ENCODE assay signal across 13 cellular contexts in the genomic region with DNA sequence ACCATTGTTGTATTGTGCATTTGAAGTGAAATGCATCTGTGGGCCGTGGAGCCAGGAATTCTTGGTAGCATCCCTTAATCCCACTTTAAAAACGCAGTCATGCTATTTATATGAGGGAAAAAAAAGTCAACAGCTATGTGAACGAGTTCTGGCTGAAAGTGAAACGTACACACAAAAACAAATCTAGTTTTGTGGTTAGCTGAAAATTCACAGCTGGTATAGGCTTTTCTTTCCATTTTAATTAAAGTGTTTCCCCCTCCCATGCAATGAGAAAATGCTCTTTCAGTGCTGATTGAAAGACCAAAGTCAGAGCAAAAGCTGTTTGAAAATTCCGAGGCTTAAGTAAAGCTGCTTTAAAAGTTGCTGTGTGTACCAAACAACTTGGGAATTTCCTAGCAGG.
DNase-seq lines count a peak whose midpoint lies in the region; ATAC-seq and TF ChIP-seq lines count a peak whose summit lies in the region.
"Had no signal": no experiment of that assay in that cellular context is flagged by ENCODE, and none has a peak within 500 bp of the region (broad histone marks: within the 10 kb centered on the region; RNA-seq: fewer than 3 reads in every experiment).

No MANE protein-coding gene starts in this region.

- H3K4me1 ChIP-seq in mesenchymal stem cell (ENCODE audit: control insufficient read depth, insufficient read depth, low read depth, low read length) (peaks cover 2% of the 10 kb centered on the region), right atrium auricular region (peaks cover 0 to 29% of the 10 kb centered on the region in 2 donors), uterus (no peaks in the 10 kb centered on the region)

- no peaks in the 10 kb centered on the region for H3K79me1 ChIP-seq in mesenchymal stem cell (replicated peaks; ENCODE audit: low read length, poor library complexity, severe bottlenecking)

- H3K27ac ChIP-seq in mesenchymal stem cell (ENCODE audit: low read length, poor library complexity, severe bottlenecking) (no peak overlapping the region), right atrium auricular region (peak overlapping the region in 1 of 2 donors; percentile 40), uterus (no peak overlapping the region)
- H3K27ac ChIP-seq: gastrocnemius medialis had no signal

- no peak overlapping the region for H3K18ac ChIP-seq in mesenchymal stem cell (ENCODE audit: low read depth in 1 of 2, low read length in 2 of 2)

- no peak overlapping the region for H3K4me2 ChIP-seq in mesenchymal stem cell (ENCODE audit: low read length, poor library complexity, severe bottlenecking)

- no peaks in the 10 kb centered on the region for H3K27me3 ChIP-seq in mesenchymal stem cell (ENCODE audit: control insufficient read depth in 1 of 2, insufficient read depth in 1 of 2, low read length in 2 of 2)
- no peaks in the 10 kb centered on the region for H3K27me3 ChIP-seq in right atrium auricular region
- H3K27me3 ChIP-seq in uterus = no peaks in the 10 kb centered on the region
- H3K27me3 ChIP-seq: gastrocnemius medialis had no signal

- no peak overlapping the region for H3K23ac ChIP-seq in mesenchymal stem cell (ENCODE audit: low read length in 2 of 2)

- H3K36me3 ChIP-seq in mesenchymal stem cell (ENCODE audit: control insufficient read depth in 1 of 2, insufficient read depth in 2 of 2, low read depth in 1 of 2, low read length in 2 of 2) = peaks cover 0 to 14% of the 10 kb centered on the region in 2 experiments
- no peaks in the 10 kb centered on the region for H3K36me3 ChIP-seq in right atrium auricular region
- H3K36me3 ChIP-seq in uterus = no peaks in the 10 kb centered on the region

- H3K9me3 ChIP-seq in mesenchymal stem cell (ENCODE audit: control insufficient read depth, low read length) = no peaks in the 10 kb centered on the region
- H3K9me3 ChIP-seq in right atrium auricular region = no peaks in the 10 kb centered on the region
- H3K9me3 ChIP-seq in uterus = no peaks in the 10 kb centered on the region
- H3K9me3 ChIP-seq: gastrocnemius medialis, mucosa of descending colon had no signal

- H3K9ac ChIP-seq in mesenchymal stem cell (ENCODE audit: low read length) = no peak overlapping the region

- no peak overlapping the region for H4K8ac ChIP-seq in mesenchymal stem cell (ENCODE audit: low read length)

- intact Hi-C loops in uterus (cut with DNase I; ENCODE audit: low total_unique reads) = no loop called here

- no peak for TF ChIP-seq CTCF in right atrium auricular region (IDR thresholded peaks at IDR 0.05)
- TF ChIP-seq CTCF in uterus (IDR thresholded peaks at IDR 0.05) = no peak

- TF ChIP-seq POLR2A in uterus (IDR thresholded peaks at IDR 0.05) = no peak

- ATAC-seq in GM18867 (IDR thresholded peaks at IDR 0.05; ENCODE audit: unreplicated experiment) (peak; percentile 77), GM21717 (IDR thresholded peaks at IDR 0.05; ENCODE audit: unreplicated experiment) (peak; percentile 67), HG03457 (IDR thresholded peaks at IDR 0.05; ENCODE audit: unreplicated experiment) (peak; percentile 52)
- ATAC-seq: gastrocnemius medialis, HCT116, mucosa of descending colon, Panc1 had no signal

- H2BK120ac ChIP-seq in mesenchymal stem cell (ENCODE audit: low read depth, low read length) = no peak overlapping the region

- H4K91ac ChIP-seq in mesenchymal stem cell (ENCODE audit: low read length) = no peak overlapping the region

- no peak overlapping the region for H2AFZ ChIP-seq in mesenchymal stem cell (ENCODE audit: low read depth, low read length)

- H3K14ac ChIP-seq in mesenchymal stem cell (ENCODE audit: low read length in 2 of 2) = no peak overlapping the region

- WGBS in mesenchymal stem cell = 75% methylated on average over 1 of the region's 5 CpGs

- H2AK5ac ChIP-seq in mesenchymal stem cell (ENCODE audit: low read length, severe bottlenecking) = no peak overlapping the region

- DNase-seq in mesenchymal stem cell (peak; percentile 36), NCI-H1694 (lab: John Stamatoyannopoulos, UW) (no peak), NCI-H1417 (lab: John Stamatoyannopoulos, UW) (no peak), right atrium auricular region (ENCODE audit: low spot score) (no peak), uterus (no peak)
- DNase-seq: activated CD4-positive, CD25-positive, alpha-beta regulatory T cell treated with anti-CD3 and anti-CD28 coated beads, Interleukin-2, amount 50 U/mL, for 72 hours; gastrocnemius medialis; mucosa of descending colon had no signal

- H2BK12ac ChIP-seq in mesenchymal stem cell (ENCODE audit: low read length in 2 of 2) = no peak overlapping the region

- no peak overlapping the region for H3K4me3 ChIP-seq in mesenchymal stem cell (ENCODE audit: insufficient read depth in 1 of 2, low read depth in 1 of 2, low read length in 2 of 2)
- no peak overlapping the region for H3K4me3 ChIP-seq in right atrium auricular region
- no peak overlapping the region for H3K4me3 ChIP-seq in uterus
- H3K4me3 ChIP-seq: gastrocnemius medialis, mucosa of descending colon had no signal

- H3K4ac ChIP-seq in mesenchymal stem cell (ENCODE audit: low read depth in 1 of 2, low read length in 2 of 2) = no peak overlapping the region

- no peak overlapping the region for H2BK5ac ChIP-seq in mesenchymal stem cell (ENCODE audit: low read depth, low read length, poor library complexity, severe bottlenecking)

- no peak overlapping the region for H2BK15ac ChIP-seq in mesenchymal stem cell (ENCODE audit: low read depth, poor library complexity, severe bottlenecking)
